ENCODE assay signal across 8 cellular contexts in genomic region chrX:153969904-153970397, GRCh38. TPM values are rescaled to one million over a fixed set of nuclear protein-coding genes. Genes with fewer than 3 reads are reported as not detected.
A peak's percentile ranks its signal among the peaks of the same experiment; 100 is the strongest.
DNase-seq lines count a peak whose midpoint lies in the region; ATAC-seq and TF ChIP-seq lines count a peak whose summit lies in the region.

No MANE protein-coding gene starts in this region.

- intact Hi-C loops in left ventricle myocardium superior (cut with micrococcal nuclease) = no loop called here

- peaks cover 49% of the 10 kb centered on the region for H3K4me1 Mint-ChIP-seq in stimulated activated naive CD8-positive, alpha-beta T cell treated with anti-CD3 and anti-CD28 coated beads, Interleukin-15, Interleukin-2, amounts not matched to agents 100 ng/mL and 50 ng/mL, for 24 hours (ENCODE audit: low read depth)
- peaks cover 15% of the 10 kb centered on the region for H3K4me1 Mint-ChIP-seq in activated T-helper 17 cell treated with anti-CD3 and anti-CD28 coated beads, Interleukin-2, amount 50 U/mL, for 72 hours

- no peaks in the 10 kb centered on the region for H3K9me3 Mint-ChIP-seq in stimulated activated naive CD8-positive, alpha-beta T cell treated with anti-CD3 and anti-CD28 coated beads, Interleukin-15, Interleukin-2, amounts not matched to agents 100 ng/mL and 50 ng/mL, for 24 hours
- no peaks in the 10 kb centered on the region for H3K9me3 Mint-ChIP-seq in activated T-helper 17 cell treated with anti-CD3 and anti-CD28 coated beads, Interleukin-2, amount 50 U/mL, for 72 hours

- peak overlapping the region; percentile 92 for H3K4me3 Mint-ChIP-seq in stimulated activated naive CD8-positive, alpha-beta T cell treated with anti-CD3 and anti-CD28 coated beads, Interleukin-15, Interleukin-2, amounts not matched to agents 100 ng/mL and 50 ng/mL, for 24 hours
- peak overlapping the region; percentile 90 for H3K4me3 Mint-ChIP-seq in activated T-helper 17 cell treated with anti-CD3 and anti-CD28 coated beads, Interleukin-2, amount 50 U/mL, for 72 hours

- H3K4me3 ChIP-seq in retinal pigment epithelial cell (ENCODE audit: low read length) = peak overlapping the region; percentile 95

- TF ChIP-seq CTCF in retinal pigment epithelial cell (conservative IDR thresholded peaks at IDR 0.05; ENCODE audit: low read depth, low read length) = no peak

- H3K27ac Mint-ChIP-seq in stimulated activated naive CD8-positive, alpha-beta T cell treated with anti-CD3 and anti-CD28 coated beads, Interleukin-15, Interleukin-2, amounts not matched to agents 100 ng/mL and 50 ng/mL, for 24 hours = peak overlapping the region; percentile 40
- peak overlapping the region; percentile 61 for H3K27ac Mint-ChIP-seq in activated T-helper 17 cell treated with anti-CD3 and anti-CD28 coated beads, Interleukin-2, amount 50 U/mL, for 72 hours

- ATAC-seq in stimulated activated naive CD8-positive, alpha-beta T cell treated with anti-CD3 and anti-CD28 coated beads, Interleukin-15, Interleukin-2, amounts not matched to agents 100 U/mL and 50 U/mL, for 24 hours = no peak
- ATAC-seq in activated T-helper 17 cell treated with anti-CD3 and anti-CD28 coated beads, Interleukin-2, amount 50 U/mL, for 72 hours (replicated peaks) = no peak
- no peak for ATAC-seq in left ventricle myocardium superior
- ATAC-seq in GM21723 (IDR thresholded peaks at IDR 0.05; ENCODE audit: unreplicated experiment) = no peak

- no peak for DNase-seq in stimulated activated naive CD8-positive, alpha-beta T cell treated with anti-CD3 and anti-CD28 coated beads, Interleukin-15, Interleukin-2, amounts not matched to agents 100 U/mL and 50 U/mL, for 24 hours
- DNase-seq in left ventricle myocardium superior (peak; percentile 53), retinal pigment epithelial cell (ENCODE audit: low read depth) (no peak), NCI-H2196 (lab: John Stamatoyannopoulos, UW; ENCODE audit: unreplicated experiment) (no peak)
- DNase-seq in stimulated activated CD4-positive, alpha-beta T cell treated with anti-CD3 and anti-CD28 coated beads, Interleukin-15, amount 100 ng/mL, for 24 hours = no peak

- H3K27me3 Mint-ChIP-seq in stimulated activated naive CD8-positive, alpha-beta T cell treated with anti-CD3 and anti-CD28 coated beads, Interleukin-15, Interleukin-2, amounts not matched to agents 100 ng/mL and 50 ng/mL, for 24 hours = no peaks in the 10 kb centered on the region
- no peaks in the 10 kb centered on the region for H3K27me3 Mint-ChIP-seq in activated T-helper 17 cell treated with anti-CD3 and anti-CD28 coated beads, Interleukin-2, amount 50 U/mL, for 72 hours

- peaks cover 18% of the 10 kb centered on the region for H3K36me3 Mint-ChIP-seq in stimulated activated naive CD8-positive, alpha-beta T cell treated with anti-CD3 and anti-CD28 coated beads, Interleukin-15, Interleukin-2, amounts not matched to agents 100 ng/mL and 50 ng/mL, for 24 hours (ENCODE audit: low read depth)
- peaks cover 61% of the 10 kb centered on the region for H3K36me3 Mint-ChIP-seq in activated T-helper 17 cell treated with anti-CD3 and anti-CD28 coated beads, Interleukin-2, amount 50 U/mL, for 72 hours (ENCODE audit: low read depth)

RNA-seq across cellular contexts. Expression of gene HCFC1, which starts 1.7 kb away (rescaled TPM):
- total RNA-seq in activated T-helper 17 cell treated with anti-CD3 and anti-CD28 coated beads, Interleukin-2, amount 50 U/mL, for 72 hours = 100 to 1,000 TPM in 1 of 2 donors, 10 to 100 TPM in 1; 85.5 to 134 TPM
- total RNA-seq in left ventricle myocardium superior = 27.0 TPM

RNA-seq across cellular contexts. Expression of gene TMEM187, which starts 2.6 kb away (rescaled TPM):
- total RNA-seq in activated T-helper 17 cell treated with anti-CD3 and anti-CD28 coated beads, Interleukin-2, amount 50 U/mL, for 72 hours = 1 to 10 TPM; 7.1 to 7.8 TPM
- total RNA-seq in left ventricle myocardium superior = 6.0 TPM

RNA-seq across cellular contexts. Expression of gene RENBP, which starts 25.5 kb away (rescaled TPM):
- total RNA-seq in activated T-helper 17 cell treated with anti-CD3 and anti-CD28 coated beads, Interleukin-2, amount 50 U/mL, for 72 hours = 1 to 10 TPM; 4.7 to 4.9 TPM
- total RNA-seq in left ventricle myocardium superior = 8.9 TPM

RNA-seq across cellular contexts. Expression of gene NAA10, which starts 35.1 kb away (rescaled TPM):
- total RNA-seq in activated T-helper 17 cell treated with anti-CD3 and anti-CD28 coated beads, Interleukin-2, amount 50 U/mL, for 72 hours = 100 to 1,000 TPM in 1 of 2 donors, 10 to 100 TPM in 1; 74.7 to 146 TPM
- 72.2 TPM for total RNA-seq in left ventricle myocardium superior

RNA-seq across cellular contexts. Expression of gene ARHGAP4, which starts 43.9 kb away (rescaled TPM):
- 100 to 1,000 TPM; 105 to 147 TPM for total RNA-seq in activated T-helper 17 cell treated with anti-CD3 and anti-CD28 coated beads, Interleukin-2, amount 50 U/mL, for 72 hours
- 10.0 TPM for total RNA-seq in left ventricle myocardium superior
